Comparison of ENCODE assay signal across 8 cellular contexts in the genomic region with DNA sequence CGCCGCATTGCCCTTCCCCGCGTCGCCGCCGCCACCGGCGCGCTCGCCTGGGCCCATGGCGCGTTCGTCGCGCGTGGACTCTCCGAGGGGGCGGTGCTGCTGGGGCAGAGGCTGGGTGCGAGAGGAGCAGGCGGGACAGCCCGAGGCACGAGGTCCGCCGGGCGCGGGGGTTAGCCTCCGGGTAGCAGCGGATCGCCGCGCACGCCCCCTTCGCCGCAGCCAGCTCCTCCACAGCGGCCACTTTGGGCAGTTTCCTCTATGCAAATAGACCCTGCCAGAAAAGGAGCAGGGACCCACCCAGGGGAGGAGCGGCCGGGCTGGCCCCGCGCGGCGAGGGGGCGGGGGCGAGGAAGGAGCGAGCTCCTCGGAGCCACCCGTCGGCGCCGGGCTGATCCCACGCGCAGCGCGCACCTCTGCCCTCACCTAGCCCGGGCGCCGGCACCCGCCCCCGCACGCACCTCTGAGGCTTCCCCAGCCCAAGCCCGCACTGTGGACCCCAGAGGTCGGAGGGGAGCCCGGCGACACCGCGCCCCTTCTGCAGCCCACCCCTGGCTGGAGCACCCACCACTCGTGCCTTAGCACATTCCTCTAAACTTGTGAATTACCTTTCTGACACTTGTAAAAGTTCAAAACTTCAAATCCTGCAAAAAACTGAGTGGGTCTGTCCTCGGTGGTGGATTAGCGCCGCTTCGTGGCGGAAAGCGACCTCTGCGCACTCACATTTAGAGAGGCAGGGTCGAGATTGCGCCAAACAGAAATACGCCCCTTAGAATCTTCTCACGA. TPM values are rescaled to one million over a fixed set of nuclear protein-coding genes. Genes with fewer than 3 reads are reported as not detected.
DNase-seq lines count a peak whose midpoint lies in the region; ATAC-seq and TF ChIP-seq lines count a peak whose summit lies in the region.

A gene (minus strand): TSS at position 253 of the 783 bp plus-strand sequence.

- CTCF ChIA-PET in CD4-positive, alpha-beta T cell (lab: Charles Lee), result interaction anchor here (1.1 kb wide), 1 partner anchor 33 kb away, joined by 4 read pairs; no protein-coding TSS in a partner anchor
- CTCF ChIA-PET in T-cell (lab: Charles Lee), result no interaction called here

- no peak within 1 kb of the TSS for H3K27ac Mint-ChIP-seq in CD4-positive, alpha-beta T cell
- H3K27ac Mint-ChIP-seq in T-cell, result no peak within 1 kb of the TSS

- no peaks in the 10 kb centered on the region for H3K36me3 ChIP-seq in breast epithelium
- H3K36me3 ChIP-seq in skeletal muscle satellite cell (ENCODE audit: insufficient read depth, low read length), result peaks cover 2% of the 10 kb centered on the region

- peaks cover 43% of the 10 kb centered on the region for H3K27me3 ChIP-seq in CD4-positive, alpha-beta T cell (ENCODE audit: control insufficient read depth, insufficient read depth, low read length)
- H3K27me3 ChIP-seq in breast epithelium, result peaks cover 3 to 16% of the 10 kb centered on the region in 2 donors
- H3K27me3 ChIP-seq in skeletal muscle satellite cell (ENCODE audit: control insufficient read depth, insufficient read depth, low read length), result peaks cover 26% of the 10 kb centered on the region

- peak within 1 kb of the TSS; percentile 91 for H3K4me2 ChIP-seq in skeletal muscle satellite cell (ENCODE audit: low read length)

- H3K9me3 ChIP-seq in CD4-positive, alpha-beta T cell (ENCODE audit: control insufficient read depth, low read length), result peaks cover 14% of the 10 kb centered on the region
- H3K9me3 ChIP-seq in breast epithelium (peaks cover 5 to 11% of the 10 kb centered on the region in 2 donors), skeletal muscle satellite cell (replicated peaks; ENCODE audit: low read length) (peaks cover 6% of the 10 kb centered on the region)

- H3K27me3 Mint-ChIP-seq in CD4-positive, alpha-beta T cell, result peaks cover 58% of the 10 kb centered on the region
- peaks cover 51 to 56% of the 10 kb centered on the region in 2 donors for H3K27me3 Mint-ChIP-seq in T-cell

- peak in 8 of 10 experiments; percentile 6 to 41 (median 25) for DNase-seq in CD4-positive, alpha-beta T cell
- peak in 25 of 34 experiments; percentile 15 to 46 (median 33) for DNase-seq in T-cell
- DNase-seq in breast epithelium (ENCODE audit: low spot score in 2 of 2), result peak in 1 of 2 donors; percentile 46
- peak; percentile 84 for DNase-seq in iPS-NIHi11 (ENCODE audit: low spot score)

- H3K4me1 ChIP-seq in breast epithelium (peaks cover 0 to 10% of the 10 kb centered on the region in 2 donors), skeletal muscle satellite cell (ENCODE audit: control insufficient read depth, insufficient read depth, low read length) (peaks cover 13% of the 10 kb centered on the region)

- peaks cover 10% of the 10 kb centered on the region for H3K4me1 Mint-ChIP-seq in CD4-positive, alpha-beta T cell (ENCODE audit: low read depth)
- H3K4me1 Mint-ChIP-seq in T-cell, result peaks cover 0 to 15% (median 7%) of the 10 kb centered on the region in 3 donors

- no peak within 1 kb of the TSS for H3K27ac ChIP-seq in CD4-positive, alpha-beta T cell (ENCODE audit: low read depth, low read length)
- H3K27ac ChIP-seq in breast epithelium, result no peak within 1 kb of the TSS

- H3K9me3 Mint-ChIP-seq in CD4-positive, alpha-beta T cell, result peaks cover 11% of the 10 kb centered on the region
- H3K9me3 Mint-ChIP-seq in T-cell, result peaks cover 10 to 15% (median 11%) of the 10 kb centered on the region in 3 donors

- peak within 1 kb of the TSS; percentile 83 for H3K4me3 Mint-ChIP-seq in CD4-positive, alpha-beta T cell
- peak within 1 kb of the TSS; percentile 68 to 74 (median 72) for H3K4me3 Mint-ChIP-seq in T-cell

- H3K4me3 ChIP-seq in breast epithelium, result peak within 1 kb of the TSS; percentile 41 to 80 (median 57)
- peak within 1 kb of the TSS; percentile 71 for H3K4me3 ChIP-seq in skeletal muscle satellite cell (ENCODE audit: low read length)

- intact Hi-C loops in CD4-positive, alpha-beta T cell (cut with DNase I, micrococcal nuclease), result no loop called here
- intact Hi-C loops in breast epithelium (cut with DNase I; ENCODE audit: low total_unique reads), result no loop called here

- TF ChIP-seq POLR2A in breast epithelium (IDR thresholded peaks at IDR 0.05), result no peak

- ATAC-seq in CD4-positive, alpha-beta T cell (ENCODE audit: poor library complexity), result peak; percentile 69
- ATAC-seq in HG02623 (IDR thresholded peaks at IDR 0.05; ENCODE audit: unreplicated experiment), result peak; percentile 44
- ATAC-seq in T-cell (replicated peaks in 1 of 4), result peak; percentile 80 to 88 (median 83)
- ATAC-seq in HG03571 (IDR thresholded peaks at IDR 0.05; ENCODE audit: unreplicated experiment), result no peak
- no peak for ATAC-seq in GM21737 (IDR thresholded peaks at IDR 0.05; ENCODE audit: unreplicated experiment)

- H3K9ac ChIP-seq in skeletal muscle satellite cell (ENCODE audit: low read depth, low read length), result no peak within 1 kb of the TSS

- peaks cover 14% of the 10 kb centered on the region for H3K36me3 Mint-ChIP-seq in CD4-positive, alpha-beta T cell (ENCODE audit: low read depth)
- peaks cover 10% of the 10 kb centered on the region for H3K36me3 Mint-ChIP-seq in T-cell

- TF ChIP-seq CTCF in CD4-positive, alpha-beta T cell (IDR thresholded peaks at IDR 0.05), result peak; percentile 32
- peak in 2 of 3 donors; percentile 24 to 54 for TF ChIP-seq CTCF in breast epithelium (IDR thresholded peaks at IDR 0.05)

- POLR2A ChIA-PET in CD4-positive, alpha-beta T cell (lab: Charles Lee), result no interaction called here
- POLR2A ChIA-PET in T-cell (lab: Charles Lee), result no interaction called here

RNA-seq across cellular contexts. Expression of the gene that starts here (rescaled TPM):
- total RNA-seq in CD4-positive, alpha-beta T cell, result not detected
- under 1 TPM in 2 of 5 donors, not detected in 3; 0.07 to 0.13 TPM for total RNA-seq in T-cell
- total RNA-seq in breast epithelium, result 1 to 10 TPM in 2 of 3 donors, under 1 TPM in 1; 0.32 to 3.3 (median 2.6) TPM
- total RNA-seq in skeletal muscle satellite cell (2012; rRNA removed), result 0.22 and 0.25 TPM in 2 replicates

Comparison
In these comparisons a context has a peak if more than half of its experiments do, and no peak if none do; other contexts are left out.
1. Peak in DNase-seq and ATAC-seq in CD4-positive, alpha-beta T cell; RNA of the gene not detected or under 1 TPM.
2. Peak in DNase-seq and ATAC-seq in T-cell; RNA of the gene not detected or under 1 TPM.